8 cellular contexts compared by ENCODE assay signal in the genomic region with DNA sequence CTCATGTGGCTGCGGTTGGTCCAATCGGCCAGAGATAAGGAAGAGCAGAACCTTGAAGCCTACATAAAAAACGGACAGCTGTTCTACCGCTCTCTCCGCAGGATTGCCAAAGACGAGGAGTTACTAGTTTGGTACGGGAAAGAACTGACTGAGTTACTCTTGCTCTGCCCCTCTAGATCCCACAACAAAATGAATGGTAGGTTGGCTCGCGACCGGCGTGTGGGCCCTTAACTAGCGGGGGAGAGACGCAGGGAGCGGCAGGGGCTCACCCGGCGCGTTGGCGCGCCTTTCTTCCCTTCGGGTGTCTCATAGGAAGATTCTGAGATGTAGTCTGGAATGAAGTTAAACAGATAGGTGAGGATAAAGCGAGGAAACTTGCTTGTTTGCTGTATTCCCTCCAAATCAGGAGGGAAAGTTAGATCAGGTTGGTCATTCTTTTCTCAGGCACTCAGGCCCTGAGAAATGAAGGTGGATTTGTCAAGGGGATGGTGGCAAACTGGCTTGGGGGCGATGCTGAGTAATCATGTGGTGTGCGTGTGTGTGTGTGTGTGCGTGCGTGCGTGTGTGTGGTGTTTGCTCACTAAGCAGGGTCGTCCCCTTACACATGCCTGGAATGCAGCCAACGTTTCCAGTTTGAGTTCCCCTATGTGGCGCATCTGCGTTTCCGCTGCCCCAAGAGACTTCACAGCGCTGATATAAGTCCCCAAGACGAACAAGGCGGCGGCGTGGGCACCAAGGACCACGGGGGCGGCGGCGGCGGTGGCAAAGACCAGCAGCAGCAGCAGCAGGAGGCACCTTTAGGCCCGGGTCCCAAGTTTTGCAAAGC. TPM values are rescaled to one million over a fixed set of nuclear protein-coding genes. Genes with fewer than 3 reads are reported as not detected.
DNase-seq lines count a peak whose midpoint lies in the region; ATAC-seq and TF ChIP-seq lines count a peak whose summit lies in the region.

No MANE protein-coding gene starts in this region.

- H3K4me3 Mint-ChIP-seq in activated naive CD8-positive, alpha-beta T cell treated with anti-CD3 and anti-CD28 coated beads for 36 hours: peak overlapping the region; percentile 67

- peaks cover 96% of the 10 kb centered on the region for H3K27me3 ChIP-seq in hepatocyte

- TF ChIP-seq CTCF in GM12865 (IDR thresholded peaks at IDR 0.05; ENCODE audit: insufficient read depth, low read depth, low read length, missing control alignments): no peak
- TF ChIP-seq CTCF in hepatocyte (IDR thresholded peaks at IDR 0.05; ENCODE audit: poor library complexity): no peak

- peaks cover 27% of the 10 kb centered on the region for H3K4me1 Mint-ChIP-seq in activated naive CD8-positive, alpha-beta T cell treated with anti-CD3 and anti-CD28 coated beads for 36 hours

- H3K27ac Mint-ChIP-seq in activated naive CD8-positive, alpha-beta T cell treated with anti-CD3 and anti-CD28 coated beads for 36 hours: peak overlapping the region; percentile 42

- peaks cover 55% of the 10 kb centered on the region for H3K27me3 Mint-ChIP-seq in activated naive CD8-positive, alpha-beta T cell treated with anti-CD3 and anti-CD28 coated beads for 36 hours

- no peaks in the 10 kb centered on the region for H3K9me3 Mint-ChIP-seq in activated naive CD8-positive, alpha-beta T cell treated with anti-CD3 and anti-CD28 coated beads for 36 hours

- peaks cover 6% of the 10 kb centered on the region for H3K36me3 Mint-ChIP-seq in activated naive CD8-positive, alpha-beta T cell treated with anti-CD3 and anti-CD28 coated beads for 36 hours

- no peaks in the 10 kb centered on the region for H3K9me3 ChIP-seq in hepatocyte (ENCODE audit: low read depth)

- H3K36me3 ChIP-seq in hepatocyte (replicated peaks; ENCODE audit: insufficient read depth, low read depth): no peaks in the 10 kb centered on the region

- H3K79me2 ChIP-seq in hepatocyte: no peaks in the 10 kb centered on the region

- H3K4me3 ChIP-seq in GM12865 (ENCODE audit: low read depth, low read length) (peak overlapping the region; percentile 71), hepatocyte (no peak overlapping the region)

- H3K9me2 ChIP-seq in hepatocyte (replicated peaks; ENCODE audit: insufficient read depth): no peaks in the 10 kb centered on the region

- peak overlapping the region; percentile 96 for H2AFZ ChIP-seq in hepatocyte

- H3K27ac ChIP-seq in hepatocyte: no peak overlapping the region

- WGBS in hepatocyte (ENCODE audit: low lambda C conversion rate, missing lambda C conversion rate): 11% methylated on average over 41 of the region's 42 CpGs

- no peaks in the 10 kb centered on the region for H4K20me1 ChIP-seq in hepatocyte (ENCODE audit: insufficient read depth, poor library complexity, severe bottlenecking)

- peak overlapping the region; percentile 96 for H3K4me2 ChIP-seq in hepatocyte

- H3K4me1 ChIP-seq in hepatocyte (ENCODE audit: insufficient read depth): peaks cover 18% of the 10 kb centered on the region

- ATAC-seq in HG02759 (IDR thresholded peaks at IDR 0.05; ENCODE audit: unreplicated experiment) (peak; percentile 13), GM21360 (IDR thresholded peaks at IDR 0.05; ENCODE audit: unreplicated experiment) (no peak)

- DNase-seq in GM12865 (ENCODE audit: low read depth): peak; percentile 55
- DNase-seq in RPMI8226: peak; percentile 14
- DNase-seq in activated naive CD8-positive, alpha-beta T cell treated with anti-CD3 and anti-CD28 coated beads for 36 hours: peak; percentile 65
- DNase-seq in hepatocyte (ENCODE audit: low spot score): peak; percentile 52
- DNase-seq in stimulated activated CD4-positive, alpha-beta T cell treated with anti-CD3 and anti-CD28 coated beads, Interleukin-15, amount 100 ng/mL, for 24 hours: peak; percentile 72
- DNase-seq in islet precursor cell: no peak

RNA-seq across cellular contexts. Expression of a gene that starts 4.2 kb away (rescaled TPM):
- total RNA-seq in activated naive CD8-positive, alpha-beta T cell treated with anti-CD3 and anti-CD28 coated beads for 36 hours: 1 to 10 TPM; 1.3 to 2.3 TPM
- 0.40 and 1.8 TPM in 2 replicates for total RNA-seq in hepatocyte
- polyA plus RNA-seq in hepatocyte: 0.65 and 0.66 TPM in 2 replicates
